ENCODE assay signal across 18 cellular contexts in the genomic region with DNA sequence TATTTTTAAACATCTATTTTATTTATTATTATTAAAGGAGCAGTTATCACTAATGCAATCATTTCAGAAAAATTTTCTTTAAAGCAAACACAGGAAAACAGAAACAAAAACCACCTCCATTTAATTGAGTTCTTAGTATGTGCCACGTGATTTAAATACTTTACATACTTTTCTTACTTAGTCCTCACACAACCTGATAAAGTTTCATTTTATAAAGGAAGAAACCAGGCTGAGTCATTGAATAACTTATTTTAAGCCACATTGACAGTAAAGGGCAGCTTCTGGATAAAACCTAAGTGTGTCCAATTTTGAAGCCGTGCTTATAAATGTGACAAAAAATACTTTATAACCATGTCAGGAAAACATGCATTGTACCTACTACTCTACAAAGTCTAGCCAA. TPM values are rescaled to one million over a fixed set of nuclear protein-coding genes. Genes with fewer than 3 reads are reported as not detected.
DNase-seq lines count a peak whose midpoint lies in the region; ATAC-seq, FAIRE-seq and TF ChIP-seq lines count a peak whose summit lies in the region.
"Had no signal": no experiment of that assay in that cellular context is flagged by ENCODE, and none has a peak within 500 bp of the region (broad histone marks: within the 10 kb centered on the region; RNA-seq: fewer than 3 reads in every experiment).

No MANE protein-coding gene starts in this region.

- FAIRE-seq in D721Med (lab: Jason Lieb, UNC), result no peak
- FAIRE-seq: GM12892, H1 had no signal

- no peaks in the 10 kb centered on the region for H3K9me3 Mint-ChIP-seq in activated T-helper 17 cell treated with anti-CD3 and anti-CD28 coated beads, Interleukin-2, amount 50 U/mL, for 72 hours
- H3K9me3 Mint-ChIP-seq: neural progenitor cell had no signal

- TF ChIP-seq POLR2A in GM18505 (IDR thresholded peaks at IDR 0.05; ENCODE audit: borderline replicate concordance, extremely low read depth, insufficient read depth, insufficient read length), result no peak

- H3K4me1 Mint-ChIP-seq in activated T-helper 17 cell treated with anti-CD3 and anti-CD28 coated beads, Interleukin-2, amount 50 U/mL, for 72 hours, result peaks cover 4% of the 10 kb centered on the region
- H3K4me1 Mint-ChIP-seq: neural progenitor cell had no signal

- peak; percentile 79 for DNase-seq in A172 (ENCODE audit: low spot score)
- peak; percentile 9 for DNase-seq in HPDE6-E6E7 (ENCODE audit: extremely low spot score)
- peak; percentile 69 for DNase-seq in fibroblast of villous mesenchyme (ENCODE audit: low read depth)
- DNase-seq in stimulated activated CD4-positive, alpha-beta T cell treated with anti-CD3 and anti-CD28 coated beads, Interleukin-4, amount 100 ng/mL, for 1 hour, result no peak
- DNase-seq in GOT3 (lab: John Stamatoyannopoulos, UW), result no peak
- DNase-seq in D721Med (ENCODE audit: insufficient read length, low spot score), result no peak
- DNase-seq: activated CD8-positive, alpha-beta memory T cell treated with anti-CD3 and anti-CD28 coated beads, Interleukin-2, amount 10 ng/mL, durations not matched to agents 7 days and 5 days; cortex of kidney; NCI-H1436; NCI-H510A treated with DMSO at 0.1 percent for 48 hours; SHP77 treated with DMSO at 0.1 percent for 48 hours had no signal

- H3K4me3 ChIP-seq in fibroblast of villous mesenchyme (ENCODE audit: low read depth, low read length), result no peak overlapping the region
- H3K4me3 ChIP-seq: neural progenitor cell had no signal

- TF ChIP-seq CTCF in fibroblast of villous mesenchyme (IDR thresholded peaks at IDR 0.05; ENCODE audit: insufficient read depth, low read depth, low read length) (no peak), D721Med (IDR thresholded peaks at IDR 0.05; ENCODE audit: insufficient read depth, missing control alignments) (no peak)

- H3K4me3 Mint-ChIP-seq in activated T-helper 17 cell treated with anti-CD3 and anti-CD28 coated beads, Interleukin-2, amount 50 U/mL, for 72 hours, result no peak overlapping the region
- H3K4me3 Mint-ChIP-seq: activated CD8-positive, alpha-beta memory T cell treated with anti-CD3 and anti-CD28 coated beads, Interleukin-2, amount 10 ng/mL, durations not matched to agents 7 days and 5 days; activated naive CD8-positive, alpha-beta T cell; neural progenitor cell had no signal

- H3K27ac Mint-ChIP-seq in activated T-helper 17 cell treated with anti-CD3 and anti-CD28 coated beads, Interleukin-2, amount 50 U/mL, for 72 hours, result no peak overlapping the region
- H3K27ac Mint-ChIP-seq: activated CD8-positive, alpha-beta memory T cell treated with anti-CD3 and anti-CD28 coated beads, Interleukin-2, amount 10 ng/mL, durations not matched to agents 7 days and 5 days; activated naive CD8-positive, alpha-beta T cell; neural progenitor cell had no signal

- peaks cover 33% of the 10 kb centered on the region for H3K27me3 Mint-ChIP-seq in activated T-helper 17 cell treated with anti-CD3 and anti-CD28 coated beads, Interleukin-2, amount 50 U/mL, for 72 hours

- ATAC-seq in activated T-helper 17 cell treated with anti-CD3 and anti-CD28 coated beads, Interleukin-2, amount 50 U/mL, for 72 hours (replicated peaks), result peak; percentile 55
- ATAC-seq in GM18505 (IDR thresholded peaks at IDR 0.05; ENCODE audit: unreplicated experiment), result no peak
- ATAC-seq: activated CD8-positive, alpha-beta memory T cell treated with anti-CD3 and anti-CD28 coated beads, Interleukin-2, amount 10 ng/mL, durations not matched to agents 7 days and 5 days; left lobe of liver had no signal

- H3K36me3 Mint-ChIP-seq in activated T-helper 17 cell treated with anti-CD3 and anti-CD28 coated beads, Interleukin-2, amount 50 U/mL, for 72 hours (ENCODE audit: low read depth), result no peaks in the 10 kb centered on the region
- H3K36me3 Mint-ChIP-seq: activated CD8-positive, alpha-beta memory T cell treated with anti-CD3 and anti-CD28 coated beads, Interleukin-2, amount 10 ng/mL, durations not matched to agents 7 days and 5 days; activated naive CD8-positive, alpha-beta T cell; neural progenitor cell had no signal

RNA-seq across cellular contexts. Expression of a gene that starts 57.1 kb away (rescaled TPM):
- total RNA-seq in A172 (2014; rRNA removed; shearing (Covaris generic)), result 0.34 and 0.52 TPM in 2 replicates
- total RNA-seq in activated T-helper 17 cell treated with anti-CD3 and anti-CD28 coated beads, Interleukin-2, amount 50 U/mL, for 72 hours, result 100 to 1,000 TPM in 1 of 2 donors, 10 to 100 TPM in 1; 31.0 to 107 TPM
- 1.7 and 3.2 TPM in 2 replicates for total RNA-seq in fibroblast of villous mesenchyme

RNA-seq across cellular contexts. Expression of a gene that starts 57.5 kb away (rescaled TPM):
- total RNA-seq in A172 (2014; rRNA removed; shearing (Covaris generic)), result 229 and 279 TPM in 2 replicates
- total RNA-seq in activated T-helper 17 cell treated with anti-CD3 and anti-CD28 coated beads, Interleukin-2, amount 50 U/mL, for 72 hours, result 10 to 100 TPM in 1 of 2 donors, 1 to 10 TPM in 1; 4.9 to 11.7 TPM
- 62.2 and 101 TPM in 2 replicates for total RNA-seq in fibroblast of villous mesenchyme

Comparison
In these comparisons a context has a peak if more than half of its experiments do, and no peak if none do; other contexts are left out.
1. DNase-seq: peak in A172 (single experiment), HPDE6-E6E7 (single experiment) and fibroblast of villous mesenchyme (single experiment); none in stimulated activated CD4-positive, alpha-beta T cell treated with anti-CD3 and anti-CD28 coated beads, Interleukin-4, amount 100 ng/mL, for 1 hour (single experiment), GOT3 (single experiment) and D721Med (single experiment).